Comparison of ENCODE assay signal across 36 cellular contexts in the genomic region with DNA sequence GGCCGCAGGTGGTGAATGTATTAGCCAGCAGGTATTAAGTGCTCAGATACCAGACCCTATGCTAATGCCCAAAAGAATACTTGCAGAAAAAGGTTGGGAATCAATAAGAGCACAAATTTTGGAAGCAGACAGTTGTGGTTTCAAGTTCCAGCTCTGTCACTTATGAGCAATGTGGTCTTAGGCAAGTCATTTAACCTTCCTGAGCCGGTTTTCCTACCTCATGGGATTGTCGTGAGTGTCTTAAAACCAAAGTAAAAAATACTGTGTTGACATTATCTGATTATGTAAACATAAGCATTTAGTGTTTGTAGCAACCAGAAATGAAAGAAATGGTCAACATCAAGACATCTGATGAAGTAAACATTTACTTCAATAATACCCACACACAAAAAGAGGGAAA.
"Had no signal": no experiment of that assay in that cellular context is flagged by ENCODE, and none has a peak within 500 bp of the region (broad histone marks: within the 10 kb centered on the region; RNA-seq: fewer than 3 reads in every experiment).

No MANE protein-coding gene starts in this region.

- H3K36me3 Mint-ChIP-seq: activated CD8-positive, alpha-beta memory T cell treated with anti-CD3 and anti-CD28 coated beads, Interleukin-2, amount 10 ng/mL, durations not matched to agents 7 days and 5 days; activated naive CD4-positive, alpha-beta T cell treated with anti-CD3 and anti-CD28 coated beads, Interleukin-2, amount 50 U/mL, for 24 hours; activated naive CD8-positive, alpha-beta T cell treated with anti-CD3 and anti-CD28 coated beads for 36 hours had no signal

- H3K9me3 ChIP-seq: adrenal gland, body of pancreas had no signal

- FAIRE-seq: colon, endothelial cell of umbilical vein, frontal cortex had no signal

- H3K27me3 Mint-ChIP-seq: activated B cell treated with CpG ODN at 0.5 μM for 24 hours; activated CD8-positive, alpha-beta memory T cell treated with anti-CD3 and anti-CD28 coated beads, Interleukin-2, amount 10 ng/mL, durations not matched to agents 7 days and 5 days; activated naive CD4-positive, alpha-beta T cell treated with anti-CD3 and anti-CD28 coated beads, Interleukin-2, amount 50 U/mL, for 24 hours; activated naive CD8-positive, alpha-beta T cell treated with anti-CD3 and anti-CD28 coated beads for 36 hours; activated naive CD8-positive, alpha-beta T cell treated with anti-CD3 and anti-CD28 coated beads, Interleukin-2, amount 50 U/mL, for 24 hours; effector memory CD8-positive, alpha-beta T cell; T-helper 17 cell had no signal

- H3K36me3 ChIP-seq: adrenal gland, WERI-Rb-1 had no signal

- H3K4me3 ChIP-seq: adrenal gland, body of pancreas had no signal

- H3K27ac ChIP-seq: adrenal gland, body of pancreas, WERI-Rb-1 had no signal

- DNase-seq: activated B cell treated with CpG ODN at 0.5 μM for 24 hours; activated CD4-positive, alpha-beta T cell treated with anti-CD3 and anti-CD28 coated beads for 48 hours; activated CD4-positive, alpha-beta T cell treated with anti-CD3 and anti-CD28 coated beads, Interleukin-2, amount 50 U/mL, for 1 hour; activated CD4-positive, alpha-beta T cell treated with anti-CD3 and anti-CD28 coated beads, Interleukin-2, amount 50 U/mL, for 48 hours; activated CD8-positive, alpha-beta memory T cell treated with anti-CD3 and anti-CD28 coated beads, Interleukin-2, amount 10 ng/mL, durations not matched to agents 7 days and 5 days; activated CD8-positive, alpha-beta memory T cell treated with anti-CD3 and anti-CD28 coated beads, Interleukin-2, amount 50 U/mL, for 4 hours; activated CD8-positive, alpha-beta T cell treated with anti-CD3 and anti-CD28 coated beads, Interleukin-2, amount 10 ng/mL, durations not matched to agents 7 days and 5 days; activated effector memory CD4-positive, alpha-beta T cell treated with anti-CD3 and anti-CD28 coated beads, Interleukin-2, amount 50 U/mL, for 16 hours; activated naive CD4-positive, alpha-beta T cell treated with anti-CD3 and anti-CD28 coated beads for 36 hours; activated naive CD8-positive, alpha-beta T cell treated with anti-CD3 and anti-CD28 coated beads for 36 hours; activated naive CD8-positive, alpha-beta T cell treated with anti-CD3 and anti-CD28 coated beads, Interleukin-2, amount 50 U/mL, for 24 hours; activated T-cell treated with anti-CD3 and anti-CD28 coated beads, Interleukin-2, amount 50 U/mL, for 1 hour; activated T-cell treated with anti-CD3 and anti-CD28 coated beads, Interleukin-2, amount 50 U/mL, for 48 hours; adrenal gland; amygdala; aorta; caudate nucleus; cortex of kidney; dermis blood vessel endothelial cell; effector CD4-positive, alpha-beta T cell; effector memory CD8-positive, alpha-beta T cell; foreskin fibroblast; head of caudate nucleus; T-helper 17 cell; T1000 had no signal

- H3K4me1 Mint-ChIP-seq: activated B cell treated with CpG ODN at 0.5 μM for 24 hours; activated CD8-positive, alpha-beta memory T cell treated with anti-CD3 and anti-CD28 coated beads, Interleukin-2, amount 10 ng/mL, durations not matched to agents 7 days and 5 days; activated naive CD4-positive, alpha-beta T cell treated with anti-CD3 and anti-CD28 coated beads, Interleukin-2, amount 50 U/mL, for 24 hours; activated naive CD8-positive, alpha-beta T cell treated with anti-CD3 and anti-CD28 coated beads for 36 hours; activated naive CD8-positive, alpha-beta T cell treated with anti-CD3 and anti-CD28 coated beads, Interleukin-2, amount 50 U/mL, for 24 hours; T-helper 17 cell had no signal

- H3K9me3 Mint-ChIP-seq: activated naive CD4-positive, alpha-beta T cell treated with anti-CD3 and anti-CD28 coated beads, Interleukin-2, amount 50 U/mL, for 24 hours had no signal

- H3K4me3 Mint-ChIP-seq: activated B cell treated with CpG ODN at 0.5 μM for 24 hours; activated CD8-positive, alpha-beta memory T cell treated with anti-CD3 and anti-CD28 coated beads, Interleukin-2, amount 10 ng/mL, durations not matched to agents 7 days and 5 days; activated CD8-positive, alpha-beta T cell treated with anti-CD3 and anti-CD28 coated beads, Interleukin-2, amount 10 ng/mL, durations not matched to agents 7 days and 5 days; activated naive CD4-positive, alpha-beta T cell treated with anti-CD3 and anti-CD28 coated beads for 36 hours; activated naive CD4-positive, alpha-beta T cell treated with anti-CD3 and anti-CD28 coated beads, Interleukin-2, amount 50 U/mL, for 24 hours; activated naive CD8-positive, alpha-beta T cell treated with anti-CD3 and anti-CD28 coated beads for 36 hours; activated naive CD8-positive, alpha-beta T cell treated with anti-CD3 and anti-CD28 coated beads, Interleukin-2, amount 50 U/mL, for 24 hours; activated T-helper 1 cell treated with anti-CD3 and anti-CD28 coated beads, Interleukin-12 subunit alpha, Interleukin-12 subunit beta, Interleukin-2, Interleukin-4 antibody, amounts not matched to agents 30 ng/mL and 10 ng/mL and 1 ng/mL, durations not matched to agents 14 hours and 24 hours and 36 hours; effector memory CD8-positive, alpha-beta T cell; T-helper 17 cell; T-helper 2 cell treated with Interferon-gamma antibody and Interleukin-4, amounts not matched to agents 5 μg/mL and 100 μg/mL, for 36 hours had no signal

- H3K27me3 ChIP-seq: adrenal gland, body of pancreas had no signal

- ATAC-seq: activated CD4-positive, CD25-positive, alpha-beta regulatory T cell treated with anti-CD3 and anti-CD28 coated beads, Interleukin-2, amount 50 U/mL, for 24 hours; activated CD8-positive, alpha-beta memory T cell treated with anti-CD3 and anti-CD28 coated beads, Interleukin-2, amount 10 ng/mL, durations not matched to agents 7 days and 5 days; activated CD8-positive, alpha-beta T cell treated with anti-CD3 and anti-CD28 coated beads, Interleukin-2, amount 10 ng/mL, durations not matched to agents 7 days and 5 days; activated naive CD8-positive, alpha-beta T cell treated with anti-CD3 and anti-CD28 coated beads, Interleukin-2, amount 50 U/mL, for 24 hours; body of pancreas; effector memory CD8-positive, alpha-beta T cell; esophagus mucosa; T-helper 17 cell had no signal

- H3K27ac Mint-ChIP-seq: activated B cell treated with CpG ODN at 0.5 μM for 24 hours; activated CD8-positive, alpha-beta memory T cell treated with anti-CD3 and anti-CD28 coated beads, Interleukin-2, amount 10 ng/mL, durations not matched to agents 7 days and 5 days; activated CD8-positive, alpha-beta T cell treated with anti-CD3 and anti-CD28 coated beads, Interleukin-2, amount 10 ng/mL, durations not matched to agents 7 days and 5 days; activated naive CD4-positive, alpha-beta T cell treated with anti-CD3 and anti-CD28 coated beads for 36 hours; activated naive CD4-positive, alpha-beta T cell treated with anti-CD3 and anti-CD28 coated beads, Interleukin-2, amount 50 U/mL, for 24 hours; activated naive CD8-positive, alpha-beta T cell treated with anti-CD3 and anti-CD28 coated beads for 36 hours; activated naive CD8-positive, alpha-beta T cell treated with anti-CD3 and anti-CD28 coated beads, Interleukin-2, amount 50 U/mL, for 24 hours; activated T-helper 1 cell treated with anti-CD3 and anti-CD28 coated beads, Interleukin-12 subunit alpha, Interleukin-12 subunit beta, Interleukin-2, Interleukin-4 antibody, amounts not matched to agents 30 ng/mL and 10 ng/mL and 1 ng/mL, durations not matched to agents 14 hours and 24 hours and 36 hours; activated T-helper 2 cell treated with anti-CD3 and anti-CD28 coated beads, Interferon-gamma antibody, Interleukin-2, Interleukin-4, amounts not matched to agents 10 μg/mL and 5 μg/mL and 100 μg/mL, durations not matched to agents 14 hours and 24 hours and 36 hours; effector memory CD8-positive, alpha-beta T cell; T-helper 17 cell; T-helper 2 cell treated with Interferon-gamma antibody and Interleukin-4, amounts not matched to agents 5 μg/mL and 100 μg/mL, for 36 hours had no signal

- H3K4me1 ChIP-seq: adrenal gland, body of pancreas had no signal
